ENCODE assay signal across 10 cellular contexts in genomic region chr19:38682195-38682867, GRCh38. TPM values are rescaled to one million over a fixed set of nuclear protein-coding genes. Genes with fewer than 3 reads are reported as not detected.
DNase-seq lines count a peak whose midpoint lies in the region; ATAC-seq, FAIRE-seq and TF ChIP-seq lines count a peak whose summit lies in the region.
"Had no signal": no experiment of that assay in that cellular context is flagged by ENCODE, and none has a peak within 500 bp of the region (broad histone marks: within the 10 kb centered on the region; RNA-seq: fewer than 3 reads in every experiment).

No MANE protein-coding gene starts in this region.

- TF ChIP-seq POLR2A in heart left ventricle (IDR thresholded peaks at IDR 0.05) (no peak), H1 (IDR thresholded peaks at IDR 0.05; ENCODE audit: control extremely low read depth in 1 of 2, low read depth in 2 of 2, low read length in 2 of 2) (no peak)

- CTCF ChIA-PET in H1 (lab: Charles Lee; ENCODE audit: partially characterized antibody), result interaction anchor here (0.7 to 3.8 kb wide), 7 partner anchors 10 to 48 kb away, joined by 3 to 17 read pairs (median 3); no protein-coding TSS in a partner anchor

- H3K9ac ChIP-seq in H1 (replicated peaks in 1 of 4; ENCODE audit: extremely low read depth in 1 of 4, low read depth in 3 of 4, low read length in 3 of 4), result no peak overlapping the region

- no peak for FAIRE-seq in H1 (lab: Jason Lieb, UNC)

- no peaks in the 10 kb centered on the region for H3K27me3 Mint-ChIP-seq in natural killer cell treated with Interleukin-12 subunit alpha and Interleukin-12 subunit beta and Interleukin-15 and Interleukin-18, amount 100 ng/mL, for 72 hours

- no peak overlapping the region for H3K14ac ChIP-seq in H1 (ENCODE audit: insufficient read length)

- H3K27ac Mint-ChIP-seq in natural killer cell treated with Interleukin-12 subunit alpha and Interleukin-12 subunit beta and Interleukin-15 and Interleukin-18, amount 100 ng/mL, for 72 hours, result peak overlapping the region; percentile 91 to 94

- H3K9me3 ChIP-seq in heart left ventricle (no peaks in the 10 kb centered on the region), H1 (ENCODE audit: insufficient read depth in 2 of 2, low read depth in 1 of 2, low read length in 1 of 2) (no peaks in the 10 kb centered on the region), aorta (ENCODE audit: control insufficient read depth, low read length) (no peaks in the 10 kb centered on the region)

- H2BK120ac ChIP-seq in H1 (replicated peaks; ENCODE audit: low read depth, low read length), result no peak overlapping the region

- no peak for TF ChIP-seq RAD21 in H1 (IDR thresholded peaks at IDR 0.05 in 1 of 2, conservative IDR thresholded peaks at IDR 0.05 in 1 of 2; ENCODE audit: low read depth in 2 of 2, low read length in 2 of 2)

- peaks cover 15 to 90% of the 10 kb centered on the region in 2 experiments for H3K79me2 ChIP-seq in H1 (ENCODE audit: control insufficient read depth in 1 of 2, insufficient read depth in 2 of 2, low read length in 2 of 2)

- H3K4me3 ChIP-seq in heart left ventricle, result no peak overlapping the region
- H3K4me3 ChIP-seq in H1 (ENCODE audit: extremely low read depth in 1 of 4, insufficient read depth in 2 of 4, low read depth in 3 of 4, low read length in 4 of 4), result no peak overlapping the region
- H3K4me3 ChIP-seq in aorta (ENCODE audit: low read length in 2 of 2), result no peak overlapping the region
- H3K4me3 ChIP-seq: SK-N-MC had no signal

- H3K23ac ChIP-seq in H1 (ENCODE audit: insufficient read length), result no peak overlapping the region

- H3K4me1 ChIP-seq in heart left ventricle (peaks cover 22 to 100% (median 93%) of the 10 kb centered on the region in 12 donors), H1 (replicated peaks in 1 of 4; ENCODE audit: control insufficient read depth in 3 of 4, insufficient read depth in 4 of 4, low read length in 3 of 4) (peaks cover 28 to 47% (median 42%) of the 10 kb centered on the region in 4 experiments), aorta (ENCODE audit: control insufficient read depth in 1 of 2, insufficient read depth in 2 of 2, low read length in 2 of 2) (peaks cover 7 to 8% of the 10 kb centered on the region in 2 donors)

- H2BK12ac ChIP-seq in H1 (ENCODE audit: low read depth, low read length), result peak overlapping the region; percentile 96

- no peak for TF ChIP-seq EP300 in H1 (IDR thresholded peaks at IDR 0.05; ENCODE audit: borderline replicate concordance in 1 of 2, low read depth in 2 of 2, low read length in 2 of 2)

- DNase-seq in heart left ventricle (peak in 1 of 5 donors; percentile 8), left ventricle myocardium superior (no peak), H1 (ENCODE audit: low read depth in 1 of 2, low spot score in 2 of 2) (no peak), aorta (no peak), GM13977 (ENCODE audit: low spot score) (no peak)
- DNase-seq in natural killer cell treated with Interleukin-12 subunit alpha and Interleukin-12 subunit beta and Interleukin-15 and Interleukin-18, amount 100 ng/mL, for 72 hours (ENCODE audit: low spot score), result no peak
- DNase-seq: COR-L47 had no signal

- H4K5ac ChIP-seq in H1 (ENCODE audit: insufficient read length, low read depth, low read length), result no peak overlapping the region

- in situ Hi-C loops in GM13977 (cut with MboI; ENCODE audit: low pct_unique_long_range_greater_than_20kb, low sequenced_read_pairs, unreplicated experiment), result no loop called here

- intact Hi-C loops in heart left ventricle (cut with DNase I), result no loop called here
- intact Hi-C loops in left ventricle myocardium superior (cut with micrococcal nuclease), result no loop called here
- intact Hi-C loops in aorta (cut with DNase I), result no loop called here

- TF ChIP-seq CTCF in heart left ventricle (IDR thresholded peaks at IDR 0.05) (no peak), H1 (IDR thresholded peaks at IDR 0.05; ENCODE audit: control extremely low read depth in 1 of 3, insufficient read depth in 1 of 3, low read depth in 1 of 3, low read length in 3 of 3) (no peak), GM13977 (IDR thresholded peaks at IDR 0.05; ENCODE audit: extremely low read depth, insufficient read depth, missing control alignments) (no peak)

- H3K4me2 ChIP-seq in H1 (ENCODE audit: insufficient read depth in 1 of 2, low read depth in 2 of 2, low read length in 2 of 2), result peak overlapping the region in 1 of 2 experiments; percentile 26; a peak in 1 of 4 replicates

- no peaks in the 10 kb centered on the region for H3K27me3 ChIP-seq in heart left ventricle
- H3K27me3 ChIP-seq in H1 (replicated peaks in 1 of 4; ENCODE audit: control insufficient read depth in 3 of 4, extremely low read depth in 1 of 4, insufficient read depth in 3 of 4, low read length in 3 of 4), result no peaks in the 10 kb centered on the region
- no peaks in the 10 kb centered on the region for H3K27me3 ChIP-seq in aorta (ENCODE audit: control insufficient read depth in 1 of 2, insufficient read depth in 2 of 2, low read length in 1 of 2)

- no peak overlapping the region for H4K91ac ChIP-seq in H1 (replicated peaks; ENCODE audit: insufficient read length, low read length)

- H3K56ac ChIP-seq in H1 (replicated peaks; ENCODE audit: insufficient read length, low read depth, low read length), result no peak overlapping the region

- H3K4me3 Mint-ChIP-seq in natural killer cell treated with Interleukin-12 subunit alpha and Interleukin-12 subunit beta and Interleukin-15 and Interleukin-18, amount 100 ng/mL, for 72 hours, result peak overlapping the region; percentile 74

- H3K27ac ChIP-seq in heart left ventricle (peak overlapping the region in 11 of 12 donors; percentile 75 to 96 (median 93)), H1 (ENCODE audit: low read depth, low read length) (peak overlapping the region; percentile 95), aorta (ENCODE audit: low read depth in 1 of 2, low read length in 2 of 2) (peak overlapping the region; percentile 83 to 99)

- peaks cover 82 to 92% of the 10 kb centered on the region in 2 donors for H3K4me1 Mint-ChIP-seq in natural killer cell treated with Interleukin-12 subunit alpha and Interleukin-12 subunit beta and Interleukin-15 and Interleukin-18, amount 100 ng/mL, for 72 hours (ENCODE audit: low read depth in 2 of 2)

- peak overlapping the region; percentile 90 for H2BK5ac ChIP-seq in H1 (ENCODE audit: low read depth, low read length)

- no peaks in the 10 kb centered on the region for H3K9me3 Mint-ChIP-seq in natural killer cell treated with Interleukin-12 subunit alpha and Interleukin-12 subunit beta and Interleukin-15 and Interleukin-18, amount 100 ng/mL, for 72 hours

- H3K36me3 Mint-ChIP-seq in natural killer cell treated with Interleukin-12 subunit alpha and Interleukin-12 subunit beta and Interleukin-15 and Interleukin-18, amount 100 ng/mL, for 72 hours, result no peaks in the 10 kb centered on the region

- peak overlapping the region; percentile 40; the same call in 1 of the 2 replicates for H2BK20ac ChIP-seq in H1 (ENCODE audit: low read length)

- H3K4ac ChIP-seq in H1 (replicated peaks; ENCODE audit: insufficient read length, low read depth, low read length), result no peak overlapping the region

- peak overlapping the region; percentile 85; the same call in 1 of the 2 replicates for H3K18ac ChIP-seq in H1 (ENCODE audit: extremely low read depth, low read length)

- H3K79me1 ChIP-seq in H1 (ENCODE audit: low read depth, low read length), result peaks cover 18% of the 10 kb centered on the region

- POLR2A ChIA-PET in H1 (lab: Charles Lee; ENCODE audit: partially characterized antibody), result interaction anchor here (0.7 to 23.4 kb wide), 12 partner anchors 8 to 62 kb away, joined by 3 to 495 read pairs (median 5); partner anchors contain the start of genes ACTN4 and CAPN12

- peaks cover 0 to 11% (median 7%) of the 10 kb centered on the region in 9 donors for H3K36me3 ChIP-seq in heart left ventricle
- H3K36me3 ChIP-seq in H1 (ENCODE audit: control insufficient read depth in 2 of 4, insufficient read depth in 4 of 4, low read length in 3 of 4), result no peaks in the 10 kb centered on the region
- peaks cover 0 to 4% of the 10 kb centered on the region in 2 donors for H3K36me3 ChIP-seq in aorta (ENCODE audit: control insufficient read depth in 1 of 2, insufficient read depth in 2 of 2, low read length in 1 of 2)

- no peak overlapping the region for H2AFZ ChIP-seq in H1 (ENCODE audit: low read length)

- peak overlapping the region; percentile 100 for H2AK5ac ChIP-seq in H1 (ENCODE audit: low read depth, low read length)

- H3K23me2 ChIP-seq in H1 (ENCODE audit: low read depth, low read length), result peaks cover 1% of the 10 kb centered on the region; the same call in 1 of the 2 replicates

- peaks cover 0 to 13% of the 10 kb centered on the region in 2 experiments for H4K20me1 ChIP-seq in H1 (replicated peaks in 1 of 2; ENCODE audit: control insufficient read depth in 1 of 2, insufficient read depth in 2 of 2, low read length in 2 of 2)

- 94 to 98% (median 96%) methylated on average over 10 to 11 of the region's 11 CpGs for WGBS in heart left ventricle, 4 donors
- 92% methylated on average over 11 of the region's 11 CpGs; no CpG with 5 or more reads in 1 of the 2 experiments for WGBS in H1 (ENCODE audit: extremely low coverage in 1 of 2, insufficient coverage in 1 of 2, insufficient read length in 1 of 2, insufficient replicate concordance in 2 of 2, low coverage in 1 of 2, low lambda C conversion rate in 2 of 2, missing lambda C conversion rate in 1 of 2), 2 experiments
- 88 to 92% methylated on average over 11 of the region's 11 CpGs for WGBS in aorta, 2 donors

- peak overlapping the region; percentile 39; the same call in 1 of the 2 replicates for H4K8ac ChIP-seq in H1 (ENCODE audit: extremely low read depth, insufficient read depth, low read length)

- H2BK15ac ChIP-seq in H1 (ENCODE audit: low read length), result peak overlapping the region; percentile 18; the same call in 1 of the 2 replicates

- ATAC-seq in heart left ventricle (no peak), left ventricle myocardium superior (no peak), aorta (ENCODE audit: low FRiP score) (no peak), HG02970 (IDR thresholded peaks at IDR 0.05; ENCODE audit: low FRiP score, unreplicated experiment) (no peak), GM18868 (IDR thresholded peaks at IDR 0.05; ENCODE audit: unreplicated experiment) (no peak)
- ATAC-seq in natural killer cell treated with Interleukin-12 subunit alpha and Interleukin-12 subunit beta and Interleukin-15 and Interleukin-18, amount 100 ng/mL, for 72 hours, result no peak

RNA-seq across cellular contexts. Expression of gene ACTN4, which starts 34.9 kb away (rescaled TPM):
- total RNA-seq in heart left ventricle (100 to 1,000 TPM; 124 to 307 (median 154) TPM), left ventricle myocardium superior (131 TPM), aorta (1,000 to 10,000 TPM in 1 of 2 donors, 100 to 1,000 TPM in 1; 794 to 1,985 TPM)
- polyA plus RNA-seq in heart left ventricle (100 to 1,000 TPM; 100 to 107 TPM), H1 (2011; rRNA removed) (211 and 281 TPM in 2 replicates), aorta (100 to 1,000 TPM; 111 to 163 TPM)
- total RNA-seq in H1 (2021; fragmentation: NEBNext Ultra II Directional; extraction: Animal tissue kit (Norgen Biotek cat#: 25700)), result 520 and 530 TPM in 2 replicates
- polyA plus RNA-seq in H1 (2011; cell fraction: cytosol; rRNA removed), result 223 TPM
- 1,059 TPM for polyA plus RNA-seq in H1 (2011; cell fraction: nucleus; rRNA removed)
- polyA plus RNA-seq in H1 (2012, experiment 1 of 2), result 374 to 504 TPM (median 451 TPM) in 4 replicates
- 171 TPM for polyA plus RNA-seq in H1 (2012, experiment 2 of 2)
- 279 TPM for polyA plus RNA-seq in H1 (2013, experiment 1 of 2)
- 254 TPM for polyA plus RNA-seq in H1 (2013, experiment 2 of 2)
- polyA minus RNA-seq in H1 (2011; rRNA and poly(A)+ RNA removed), result 190 and 202 TPM in 2 replicates
- 103 TPM for polyA minus RNA-seq in H1 (2011; cell fraction: cytosol; rRNA and poly(A)+ RNA removed)
- polyA minus RNA-seq in H1 (2011; cell fraction: nucleus; rRNA and poly(A)+ RNA removed), result 171 TPM
- 100 to 1,000 TPM; 342 to 574 TPM for total RNA-seq in natural killer cell treated with Interleukin-12 subunit alpha and Interleukin-12 subunit beta and Interleukin-15 and Interleukin-18, amount 100 ng/mL, for 72 hours
